1 cellular context compared by ENCODE assay signal in genomic region chr19:43354305-43354627, GRCh38.
A peak's percentile ranks its signal among the peaks of the same experiment; 100 is the strongest.
TF ChIP-seq lines count a peak whose summit lies in the region.

No MANE protein-coding gene starts in this region.

TF ChIP-seq in H1, 55 proteins besides CTCF, POLR2A, EP300 and RAD21 (continued from another document):
- peak; percentile 28; the same call in 1 of the 2 replicates for TF ChIP-seq E2F6 (IDR thresholded peaks at IDR 0.05)
TF ChIP-seq in H1: peak in this region for 9.
